ENCODE assay signal across 7 cellular contexts in the genomic region with DNA sequence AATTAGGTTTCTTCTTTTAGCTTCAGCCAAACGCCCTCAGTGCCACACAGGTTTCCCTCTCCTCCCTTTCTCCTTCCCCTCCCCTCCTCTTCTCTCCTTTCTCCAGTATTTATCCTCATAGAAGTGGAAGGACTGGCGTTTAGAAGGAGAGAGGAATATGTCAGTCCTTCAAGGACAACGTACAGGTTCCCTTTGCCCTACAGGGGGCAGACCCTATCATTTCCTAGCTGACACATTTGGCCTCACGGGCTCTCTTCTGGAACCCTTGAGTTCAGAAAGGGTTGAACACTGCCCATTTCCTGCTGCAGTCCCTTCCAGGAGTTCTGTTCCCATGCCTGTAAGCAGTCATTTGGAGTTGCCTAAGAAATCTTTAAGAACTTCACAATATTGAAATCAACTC. TPM values are rescaled to one million over a fixed set of nuclear protein-coding genes. Genes with fewer than 3 reads are reported as not detected.
DNase-seq lines count a peak whose midpoint lies in the region; ATAC-seq and TF ChIP-seq lines count a peak whose summit lies in the region.

No MANE protein-coding gene starts in this region.

- ATAC-seq in GM18511 (IDR thresholded peaks at IDR 0.05; ENCODE audit: unreplicated experiment): no peak
- no peak for ATAC-seq in GM19397 (IDR thresholded peaks at IDR 0.05; ENCODE audit: unreplicated experiment)

- peak; percentile 43 for TF ChIP-seq CTCF in SK-N-SH (IDR thresholded peaks at IDR 0.05)

- DNase-seq in EL: peak; percentile 22
- DNase-seq in Jurkat, Clone E6-1 (ENCODE audit: low read depth, low spot score): peak; percentile 10
- peak; percentile 34 for DNase-seq in SK-N-SH
- peak; percentile 79 for DNase-seq in mesendoderm
- no peak for DNase-seq in NCI-H1092 treated with DMSO at 0.1 percent for 48 hours (lab: John Stamatoyannopoulos, UW)

- H3K18ac ChIP-seq in mesendoderm (ENCODE audit: low read length): no peak overlapping the region

- peaks cover 35% of the 10 kb centered on the region for H3K27me3 ChIP-seq in SK-N-SH (ENCODE audit: insufficient read depth)
- no peaks in the 10 kb centered on the region for H3K27me3 ChIP-seq in mesendoderm (ENCODE audit: insufficient read depth, low read length, poor library complexity)

- no peaks in the 10 kb centered on the region for H3K9me2 ChIP-seq in SK-N-SH

- H4K20me1 ChIP-seq in SK-N-SH (ENCODE audit: insufficient read depth): no peaks in the 10 kb centered on the region

- no peak overlapping the region for H3K23ac ChIP-seq in mesendoderm (ENCODE audit: low read length)

- H3K4me2 ChIP-seq in SK-N-SH: no peak overlapping the region
- no peak overlapping the region for H3K4me2 ChIP-seq in mesendoderm (ENCODE audit: low read length)

- no peak overlapping the region for H2AFZ ChIP-seq in SK-N-SH (ENCODE audit: low read depth)

- no peak overlapping the region for H2BK5ac ChIP-seq in mesendoderm (ENCODE audit: low read length)

- H3K4me3 ChIP-seq in Jurkat, Clone E6-1 (ENCODE audit: low read length): no peak overlapping the region
- no peak overlapping the region for H3K4me3 ChIP-seq in SK-N-SH (ENCODE audit: low read depth in 2 of 2, low read length in 1 of 2)
- H3K4me3 ChIP-seq in mesendoderm (ENCODE audit: low read length): no peak overlapping the region

- CTCF ChIA-PET in SK-N-SH (lab: Yijun Ruan, JAX): interaction anchor here (0.7 to 6.5 kb wide), 14 partner anchors 11 to 949 kb away, joined by 3 to 103 read pairs (median 4); no protein-coding TSS in a partner anchor

- no peak overlapping the region for H4K5ac ChIP-seq in mesendoderm (ENCODE audit: low read length)

- H3K79me2 ChIP-seq in SK-N-SH (ENCODE audit: insufficient read depth): no peaks in the 10 kb centered on the region
- H3K79me2 ChIP-seq in mesendoderm (ENCODE audit: control insufficient read depth, insufficient read depth, low read length): no peaks in the 10 kb centered on the region

- no peaks in the 10 kb centered on the region for H3K9me3 ChIP-seq in SK-N-SH

- peaks cover 0 to 7% of the 10 kb centered on the region in 2 experiments; a peak in 1 of 4 replicates for H3K4me1 ChIP-seq in SK-N-SH (ENCODE audit: control insufficient read depth in 1 of 2, insufficient read depth in 2 of 2, low read depth in 1 of 2, low read length in 1 of 2)
- H3K4me1 ChIP-seq in mesendoderm (ENCODE audit: control insufficient read depth, low read depth, low read length): peaks cover 3% of the 10 kb centered on the region

- H3K27ac ChIP-seq in SK-N-SH (ENCODE audit: low read depth in 2 of 2, low read length in 1 of 2) (no peak overlapping the region), mesendoderm (ENCODE audit: low read depth, low read length) (no peak overlapping the region)

- H3K36me3 ChIP-seq in SK-N-SH (replicated peaks in 1 of 2; ENCODE audit: control insufficient read depth in 1 of 2, insufficient read depth in 2 of 2, low read length in 1 of 2): no peaks in the 10 kb centered on the region
- H3K36me3 ChIP-seq in mesendoderm (ENCODE audit: control insufficient read depth, insufficient read depth, low read length): no peaks in the 10 kb centered on the region

- H3K9ac ChIP-seq in SK-N-SH (no peak overlapping the region), mesendoderm (ENCODE audit: low read length) (no peak overlapping the region)

- H2AK5ac ChIP-seq in mesendoderm (ENCODE audit: low read length): no peak overlapping the region

- peak; percentile 25; the same call in 1 of the 2 replicates for TF ChIP-seq RAD21 in SK-N-SH (IDR thresholded peaks at IDR 0.05; ENCODE audit: low read length)

- H3F3A ChIP-seq in SK-N-SH (replicated peaks; ENCODE audit: insufficient read depth): no peaks in the 10 kb centered on the region

- POLR2A ChIA-PET in SK-N-SH (lab: Yijun Ruan, JAX): no interaction called here

- H4K8ac ChIP-seq in mesendoderm (ENCODE audit: low read depth, low read length): no peak overlapping the region

- no peak overlapping the region for H3K4ac ChIP-seq in mesendoderm (ENCODE audit: low read depth, low read length)

- no peaks in the 10 kb centered on the region for H3K79me1 ChIP-seq in mesendoderm (ENCODE audit: low read length)

- no peak for TF ChIP-seq EP300 in SK-N-SH (IDR thresholded peaks at IDR 0.05; ENCODE audit: borderline replicate concordance in 1 of 2, low read depth in 1 of 2, low read length in 1 of 2)

- no peak overlapping the region for H3K56ac ChIP-seq in mesendoderm (ENCODE audit: low read length)

- 34% methylated on average over 4 of the region's 4 CpGs for WGBS in SK-N-SH (ENCODE audit: low lambda C conversion rate)
- no CpG with 5 or more reads among the region's 4 CpGs for WGBS in mesendoderm (ENCODE audit: extremely low coverage, insufficient coverage, low lambda C conversion rate)

- H2BK120ac ChIP-seq in mesendoderm (ENCODE audit: low read depth, low read length): no peak overlapping the region

- H2BK15ac ChIP-seq in mesendoderm (replicated peaks; ENCODE audit: low read depth): no peak overlapping the region

TF ChIP-seq in SK-N-SH, 30 proteins besides CTCF, POLR2A, EP300 and RAD21:
- TF ChIP-seq SIN3A (IDR thresholded peaks at IDR 0.05; ENCODE audit: borderline replicate concordance, low read depth, low read length): no peak
- TF ChIP-seq MXI1 (IDR thresholded peaks at IDR 0.05; ENCODE audit: low read depth, low read length): no peak
- TF ChIP-seq, protein P1, sequence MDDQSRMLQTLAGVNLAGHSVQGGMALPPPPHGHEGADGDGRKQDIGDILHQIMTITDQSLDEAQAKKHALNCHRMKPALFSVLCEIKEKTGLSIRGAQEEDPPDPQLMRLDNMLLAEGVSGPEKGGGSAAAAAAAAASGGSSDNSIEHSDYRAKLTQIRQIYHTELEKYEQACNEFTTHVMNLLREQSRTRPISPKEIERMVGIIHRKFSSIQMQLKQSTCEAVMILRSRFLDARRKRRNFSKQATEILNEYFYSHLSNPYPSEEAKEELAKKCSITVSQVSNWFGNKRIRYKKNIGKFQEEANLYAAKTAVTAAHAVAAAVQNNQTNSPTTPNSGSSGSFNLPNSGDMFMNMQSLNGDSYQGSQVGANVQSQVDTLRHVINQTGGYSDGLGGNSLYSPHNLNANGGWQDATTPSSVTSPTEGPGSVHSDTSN (IDR thresholded peaks at IDR 0.05): no peak
- no peak for TF ChIP-seq RCOR1 (IDR thresholded peaks at IDR 0.05; ENCODE audit: low read length)
- no peak for TF ChIP-seq YY1 (IDR thresholded peaks at IDR 0.05; ENCODE audit: low read depth)

RNA-seq across cellular contexts. Expression of a gene that starts 46.1 kb away (rescaled TPM):
- polyA plus RNA-seq in Jurkat, Clone E6-1 (2012; ENCODE audit: insufficient read depth, insufficient read length): 176 TPM
- polyA plus RNA-seq in SK-N-SH (2012; rRNA removed): 19.1 and 23.3 TPM in 2 replicates
- 16.5 and 18.9 TPM in 2 replicates for polyA plus RNA-seq in SK-N-SH (2012; cell fraction: cytosol; rRNA removed)
- polyA plus RNA-seq in SK-N-SH (2012; cell fraction: nucleus; rRNA removed): 52.7 and 53.0 TPM in 2 replicates
- 72.4 TPM for polyA plus RNA-seq in mesendoderm (2013, experiment 1 of 2)
- 70.6 TPM for polyA plus RNA-seq in mesendoderm (2013, experiment 2 of 2)
